In the genomic region with DNA sequence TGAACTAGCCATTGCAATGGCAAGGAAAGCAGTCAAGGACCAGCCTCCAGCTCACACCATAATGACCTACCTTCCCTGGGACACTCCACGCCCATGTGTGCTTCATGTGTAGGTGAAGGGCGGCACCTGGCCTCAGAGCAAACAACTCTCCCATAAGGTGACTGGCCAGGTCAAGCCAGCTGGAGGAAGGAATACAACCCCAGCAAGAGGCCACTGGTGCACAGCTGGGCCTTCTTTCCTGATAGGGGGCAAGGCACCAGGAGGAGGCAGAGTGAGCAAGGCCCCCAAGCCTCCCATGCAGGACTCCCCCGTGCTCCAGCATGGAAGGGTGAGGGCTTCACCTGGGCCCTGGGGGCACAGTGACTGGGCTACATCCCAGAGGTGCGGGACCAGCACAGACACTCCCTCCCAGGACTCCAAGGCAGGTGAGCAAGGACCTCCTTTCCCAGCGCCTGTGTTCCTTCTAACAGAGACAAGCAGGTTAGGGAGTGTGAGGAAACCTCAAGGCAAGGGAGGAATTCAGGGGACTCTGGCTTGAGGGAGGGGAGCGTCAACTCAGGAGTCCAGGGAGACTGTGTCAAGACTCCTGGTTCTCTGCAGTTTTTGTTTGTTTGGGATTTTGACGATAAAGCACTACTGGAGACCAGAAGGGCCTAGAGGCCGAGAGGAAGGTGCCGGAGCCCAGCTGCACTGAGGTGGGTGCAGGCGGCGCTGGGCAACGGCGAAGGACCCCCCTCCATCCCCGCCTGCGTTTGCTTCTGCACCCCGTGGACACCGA, we compare ENCODE assay signal across 10 cellular contexts. TPM values are rescaled to one million over a fixed set of nuclear protein-coding genes. Genes with fewer than 3 reads are reported as not detected.
DNase-seq lines count a peak whose midpoint lies in the region; ATAC-seq and TF ChIP-seq lines count a peak whose summit lies in the region.
"Had no signal": no experiment of that assay in that cellular context is flagged by ENCODE, and none has a peak within 500 bp of the region (broad histone marks: within the 10 kb centered on the region; RNA-seq: fewer than 3 reads in every experiment).

No MANE protein-coding gene starts in this region.

- no peaks in the 10 kb centered on the region for H3K9me3 ChIP-seq in CD8-positive, alpha-beta T cell (ENCODE audit: low read length)

- intact Hi-C loops in CD8-positive, alpha-beta T cell (cut with DNase I, micrococcal nuclease), result no loop called here

- H3K27ac Mint-ChIP-seq in CD8-positive, alpha-beta T cell, result peak overlapping the region; percentile 45
- no peak overlapping the region for H3K27ac Mint-ChIP-seq in nephron

- H3K4me1 Mint-ChIP-seq in CD8-positive, alpha-beta T cell (ENCODE audit: low read depth), result peaks cover 10% of the 10 kb centered on the region
- H3K4me1 Mint-ChIP-seq in nephron, result no peaks in the 10 kb centered on the region

- H3K4me1 ChIP-seq in CD8-positive, alpha-beta T cell (ENCODE audit: insufficient read depth, low read length), result peaks cover 9% of the 10 kb centered on the region

- H3K36me3 Mint-ChIP-seq in CD8-positive, alpha-beta T cell, result no peaks in the 10 kb centered on the region
- H3K36me3 Mint-ChIP-seq in nephron (ENCODE audit: low read depth), result no peaks in the 10 kb centered on the region

- H3K27me3 ChIP-seq in CD8-positive, alpha-beta T cell (ENCODE audit: insufficient read depth, low read length), result peaks cover 42% of the 10 kb centered on the region
- peaks cover 48% of the 10 kb centered on the region for H3K27me3 ChIP-seq in H7 (ENCODE audit: control insufficient read depth, insufficient read depth, low read length)

- no peaks in the 10 kb centered on the region for H3K36me3 ChIP-seq in CD8-positive, alpha-beta T cell (ENCODE audit: insufficient read depth, low read length)
- H3K36me3 ChIP-seq in H7 (replicated peaks; ENCODE audit: control insufficient read depth, insufficient read depth, low read length), result no peaks in the 10 kb centered on the region

- ATAC-seq in CD8-positive, alpha-beta T cell, result no peak
- ATAC-seq in GM18909 (IDR thresholded peaks at IDR 0.05; ENCODE audit: poor library complexity, unreplicated experiment) (no peak), HG03280 (IDR thresholded peaks at IDR 0.05; ENCODE audit: unreplicated experiment) (no peak)

- no peak for TF ChIP-seq CTCF in CD8-positive, alpha-beta T cell (IDR thresholded peaks at IDR 0.05)
- no peak for TF ChIP-seq CTCF in nephron (IDR thresholded peaks at IDR 0.05; ENCODE audit: unreplicated experiment in 3 of 3)

- POLR2A ChIA-PET in CD8-positive, alpha-beta T cell (lab: Charles Lee), result no interaction called here

- H3K27ac ChIP-seq in CD8-positive, alpha-beta T cell (ENCODE audit: low read depth, low read length), result no peak overlapping the region
- H3K27ac ChIP-seq in caudate nucleus (ENCODE audit: low read depth, low read length), result peak overlapping the region; percentile 40

- DNase-seq in CD8-positive, alpha-beta T cell, result no peak
- DNase-seq in H7, result peak; percentile 72
- DNase-seq in caudate nucleus (lab: John Stamatoyannopoulos, UW), result no peak
- no peak for DNase-seq in GOT3 (lab: John Stamatoyannopoulos, UW)
- DNase-seq: activated CD4-positive, alpha-beta T cell treated with anti-CD3 and anti-CD28 coated beads for 48 hours; mammary epithelial cell; stimulated activated naive CD4-positive, alpha-beta T cell treated with Interleukin-2 at 50 U/mL for 16 hours had no signal

- CTCF ChIA-PET in CD8-positive, alpha-beta T cell (lab: Charles Lee), result no interaction called here

- H3K9me3 Mint-ChIP-seq in CD8-positive, alpha-beta T cell, result no peaks in the 10 kb centered on the region
- H3K9me3 Mint-ChIP-seq in nephron, result peaks cover 8% of the 10 kb centered on the region

- peak overlapping the region; percentile 63 for H3K4me3 Mint-ChIP-seq in CD8-positive, alpha-beta T cell
- H3K4me3 Mint-ChIP-seq in nephron, result peak overlapping the region; percentile 72 to 82 (median 78)

- no peak overlapping the region for H3K4me3 ChIP-seq in CD8-positive, alpha-beta T cell (ENCODE audit: low read depth, low read length)
- no peak overlapping the region for H3K4me3 ChIP-seq in H7 (ENCODE audit: insufficient read depth, low read depth, low read length)

- peaks cover 56% of the 10 kb centered on the region for H3K27me3 Mint-ChIP-seq in CD8-positive, alpha-beta T cell (ENCODE audit: low read depth)
- H3K27me3 Mint-ChIP-seq in nephron (ENCODE audit: low read depth), result peaks cover 75% of the 10 kb centered on the region

RNA-seq across cellular contexts. Expression of gene PTPRN2, which starts 1.7 kb away (rescaled TPM):
- total RNA-seq in CD8-positive, alpha-beta T cell, result under 1 TPM; 0.14 to 0.22 TPM
- total RNA-seq in H7 (2014; rRNA removed; shearing (Covaris generic)), result 0.70 and 0.80 TPM in 2 replicates
